Comparison of ENCODE assay signal across 8 cellular contexts in genomic region chr11:65315204-65315865, GRCh38. TPM values are rescaled to one million over a fixed set of nuclear protein-coding genes. Genes with fewer than 3 reads are reported as not detected.
A peak's percentile ranks its signal among the peaks of the same experiment; 100 is the strongest.
DNase-seq lines count a peak whose midpoint lies in the region; ATAC-seq and TF ChIP-seq lines count a peak whose summit lies in the region.

No MANE protein-coding gene starts in this region.

- H3K36me3 ChIP-seq in left lung: peaks cover 0 to 5% of the 10 kb centered on the region in 2 donors

- DNase-seq in DMS153 (lab: John Stamatoyannopoulos, UW) (peak; percentile 15), NCI-H510A treated with DMSO at 0.1 percent for 48 hours (lab: John Stamatoyannopoulos, UW) (peak; percentile 76), cortex of kidney (lab: John Stamatoyannopoulos, UW) (peak; percentile 80), left lung (peak; percentile 78 to 97)
- DNase-seq in activated CD4-positive, alpha-beta T cell treated with anti-CD3 and anti-CD28 coated beads, Interleukin-2, amount 50 U/mL, for 24 hours (ENCODE audit: low read depth in 1 of 2, low spot score in 1 of 2): peak; percentile 67 to 70
- peak; percentile 88 for DNase-seq in stimulated activated CD4-positive, alpha-beta T cell treated with anti-CD3 and anti-CD28 coated beads, Interleukin-4, amount 100 ng/mL, for 1 hour

- peaks cover 0 to 9% of the 10 kb centered on the region in 2 donors for H3K27me3 ChIP-seq in left lung

- peak overlapping the region; percentile 72 to 97 for H3K4me3 ChIP-seq in left lung

- H3K4me1 ChIP-seq in left lung: peaks cover 28 to 83% of the 10 kb centered on the region in 2 donors

- H3K9me3 ChIP-seq in left lung: no peaks in the 10 kb centered on the region

- peak; percentile 53 for ATAC-seq in HG02798 (IDR thresholded peaks at IDR 0.05; ENCODE audit: poor library complexity, unreplicated experiment)
- ATAC-seq in left lung: peak; percentile 75
- no peak for ATAC-seq in GM21381 (IDR thresholded peaks at IDR 0.05; ENCODE audit: unreplicated experiment)

- TF ChIP-seq CTCF in left lung (IDR thresholded peaks at IDR 0.05): peak; percentile 92 to 94

- intact Hi-C loops in left lung (cut with DNase I): no loop called here

- peak overlapping the region; percentile 75 to 82 for H3K27ac ChIP-seq in left lung

RNA-seq across cellular contexts. Expression of gene CDC42EP2, which starts 0.7 kb away (rescaled TPM):
- total RNA-seq in left lung: 10 to 100 TPM; 11.6 to 18.5 TPM

RNA-seq across cellular contexts. Expression of gene DPF2, which starts 18.3 kb away (rescaled TPM):
- 10 to 100 TPM; 47.4 to 51.4 TPM for total RNA-seq in left lung

RNA-seq across cellular contexts. Expression of gene TIGD3, which starts 39.2 kb away (rescaled TPM):
- under 1 TPM; 0.21 to 0.32 TPM for total RNA-seq in left lung

RNA-seq across cellular contexts. Expression of gene POLA2, which starts 53.6 kb away (rescaled TPM):
- 10 to 100 TPM in 1 of 2 donors, 1 to 10 TPM in 1; 9.4 to 19.2 TPM for total RNA-seq in left lung

Comparison
In these comparisons a context has a peak if more than half of its experiments do, and no peak if none do; other contexts are left out.
1. DNase-seq: peak in every context shown above with its lines; median percentile 88 in stimulated activated CD4-positive, alpha-beta T cell treated with anti-CD3 and anti-CD28 coated beads, Interleukin-4, amount 100 ng/mL, for 1 hour; 88 in left lung; 80 in cortex of kidney; 76 in NCI-H510A treated with DMSO at 0.1 percent for 48 hours; 68 in activated CD4-positive, alpha-beta T cell treated with anti-CD3 and anti-CD28 coated beads, Interleukin-2, amount 50 U/mL, for 24 hours; 15 in DMS153.